Comparison of ENCODE assay signal across 9 cellular contexts in genomic region chr4:164779811-164780216, GRCh38. TPM values are rescaled to one million over a fixed set of nuclear protein-coding genes. Genes with fewer than 3 reads are reported as not detected.
DNase-seq lines count a peak whose midpoint lies in the region; ATAC-seq, FAIRE-seq and TF ChIP-seq lines count a peak whose summit lies in the region.
"Had no signal": no experiment of that assay in that cellular context is flagged by ENCODE, and none has a peak within 500 bp of the region (broad histone marks: within the 10 kb centered on the region; RNA-seq: fewer than 3 reads in every experiment).

No MANE protein-coding gene starts in this region.

- no peaks in the 10 kb centered on the region for H3K36me3 ChIP-seq in HCT116 (ENCODE audit: control insufficient read depth in 1 of 2, insufficient read depth in 2 of 2, low read length in 2 of 2)
- no peaks in the 10 kb centered on the region for H3K36me3 ChIP-seq in GM12878 (ENCODE audit: control insufficient read depth in 2 of 2, insufficient read depth in 2 of 2, low read length in 1 of 2)
- H3K36me3 ChIP-seq in uterus = no peaks in the 10 kb centered on the region

- TF ChIP-seq POLR2A in HCT116 (IDR thresholded peaks at IDR 0.05; ENCODE audit: borderline replicate concordance, extremely low read depth, insufficient read depth, insufficient read length) = no peak
- TF ChIP-seq POLR2A in GM12878 (IDR thresholded peaks at IDR 0.05; ENCODE audit: low read depth, low read length) = no peak
- TF ChIP-seq POLR2A in uterus (IDR thresholded peaks at IDR 0.05) = no peak

- no peaks in the 10 kb centered on the region for H4K20me1 ChIP-seq in HCT116 (ENCODE audit: insufficient read depth)
- no peaks in the 10 kb centered on the region for H4K20me1 ChIP-seq in GM12878 (ENCODE audit: control insufficient read depth, insufficient read depth)

- H3K27ac ChIP-seq in HCT116 (ENCODE audit: low read depth, low read length) (no peak overlapping the region), GM12878 (ENCODE audit: control insufficient read depth, insufficient read depth) (no peak overlapping the region), uterus (no peak overlapping the region)

- TF ChIP-seq RAD21 in HCT116 (IDR thresholded peaks at IDR 0.05; ENCODE audit: low read depth) (peak; percentile 83), GM12878 (IDR thresholded peaks at IDR 0.05; ENCODE audit: insufficient read depth, low read depth, low read length) (peak; percentile 90)

- peak; percentile 85 for FAIRE-seq in GM12878 (lab: Jason Lieb, UNC)

- no peaks in the 10 kb centered on the region for H3K9me2 ChIP-seq in HCT116 (ENCODE audit: insufficient read depth)

- H3K9me3 ChIP-seq in HCT116 (ENCODE audit: control insufficient read depth in 1 of 2, insufficient read depth in 1 of 2, low read depth in 1 of 2, low read length in 2 of 2) (no peaks in the 10 kb centered on the region), GM12878 (replicated peaks; ENCODE audit: control insufficient read depth, insufficient read depth, low read length) (no peaks in the 10 kb centered on the region), uterus (no peaks in the 10 kb centered on the region)

- RAD21 ChIA-PET in HCT116 (lab: Charles Lee; ENCODE audit: low non-redundant PET in 1 of 2, low total read pairs in 2 of 2, uncharacterized antibody in 2 of 2, unreplicated experiment in 2 of 2) = no interaction called here
- RAD21 ChIA-PET in GM12878 (lab: Charles Lee; ENCODE audit: unreplicated experiment) = interaction anchor here (0.9 to 1.6 kb wide), 6 partner anchors 11 to 169 kb away, joined by 3 to 10 read pairs (median 4); no protein-coding TSS in a partner anchor

- ATAC-seq in HCT116 (peak; percentile 72), GM12878 (peak; percentile 73)

- H3K9ac ChIP-seq in HCT116 (ENCODE audit: low read length) (no peak overlapping the region), GM12878 (ENCODE audit: control insufficient read depth, insufficient read depth, low read length) (no peak overlapping the region)

- POLR2A ChIA-PET in HCT116 (lab: Charles Lee) = no interaction called here
- POLR2A ChIA-PET in GM12878 (lab: Charles Lee) = no interaction called here

- intact Hi-C loops in HCT116 (cut with micrococcal nuclease) = loop anchor here (1.0 to 5.0 kb wide), 3 partner anchors 157 to 316 kb away; no protein-coding TSS in a partner anchor
- intact Hi-C loops in GM12878 (cut with micrococcal nuclease; ENCODE audit: unreplicated experiment) = loop anchor here (1.0 to 5.0 kb wide), 6 partner anchors 104 to 317 kb away; no protein-coding TSS in a partner anchor
- intact Hi-C loops in uterus (cut with DNase I; ENCODE audit: low total_unique reads) = no loop called here

- no peaks in the 10 kb centered on the region for H3K79me2 ChIP-seq in HCT116 (ENCODE audit: insufficient read depth, low read length)
- no peaks in the 10 kb centered on the region for H3K79me2 ChIP-seq in GM12878 (ENCODE audit: control insufficient read depth, insufficient read depth, low read length)

- TF ChIP-seq CTCF in AG09309 (IDR thresholded peaks at IDR 0.05; ENCODE audit: control insufficient read depth, insufficient read depth, low read depth, low read length, missing control alignments) (peak; percentile 94), HCT116 (IDR thresholded peaks at IDR 0.05 in 2 of 3, conservative IDR thresholded peaks at IDR 0.05 in 1 of 3; ENCODE audit: borderline replicate concordance in 1 of 3, insufficient read depth in 1 of 3, low read depth in 2 of 3, low read length in 2 of 3) (peak; percentile 75 to 85 (median 79)), GM12878 (IDR thresholded peaks at IDR 0.05 in 2 of 3, conservative IDR thresholded peaks at IDR 0.05 in 1 of 3; ENCODE audit: control insufficient read depth in 2 of 3, extremely low read depth in 1 of 3, insufficient read depth in 1 of 3, low read depth in 3 of 3, low read length in 3 of 3) (peak; percentile 91 to 94 (median 94)), uterus (IDR thresholded peaks at IDR 0.05) (peak; percentile 8 to 37 (median 33))

- H3K4me3 ChIP-seq in AG09309 (ENCODE audit: control insufficient read depth, low read depth, low read length) = no peak overlapping the region
- no peak overlapping the region for H3K4me3 ChIP-seq in HCT116 (replicated peaks in 1 of 2; ENCODE audit: low read depth in 1 of 2, low read length in 2 of 2)
- no peak overlapping the region for H3K4me3 ChIP-seq in GM12878
- no peak overlapping the region for H3K4me3 ChIP-seq in uterus

- peak; percentile 37 for DNase-seq in AG09309 (ENCODE audit: low read depth)
- peak; percentile 29 for DNase-seq in ELR (ENCODE audit: low read depth)
- DNase-seq in HCT116 (ENCODE audit: low read depth, low spot score) = peak; percentile 41
- peak; percentile 5 for DNase-seq in NCI-H1694 (lab: John Stamatoyannopoulos, UW)
- peak; percentile 30 for DNase-seq in GM12878 (ENCODE audit: low read depth, low spot score)
- DNase-seq in kidney tubule cell (ENCODE audit: low spot score) = peak; percentile 54
- no peak for DNase-seq in uterus
- no peak for DNase-seq in activated T-cell treated with anti-CD3 and anti-CD28 coated beads, Interleukin-2, amount 50 U/mL, for 24 hours

- H2AFZ ChIP-seq in HCT116 (ENCODE audit: low read depth, low read length, poor library complexity, severe bottlenecking) = no peak overlapping the region
- no peak overlapping the region for H2AFZ ChIP-seq in GM12878 (ENCODE audit: control insufficient read depth, low read depth, low read length)

- no peaks in the 10 kb centered on the region for H3K4me1 ChIP-seq in HCT116 (ENCODE audit: control insufficient read depth in 1 of 2, insufficient read depth in 2 of 2, low read length in 2 of 2)
- H3K4me1 ChIP-seq in GM12878 (ENCODE audit: control insufficient read depth, insufficient read depth, low read length) = no peaks in the 10 kb centered on the region
- H3K4me1 ChIP-seq in uterus = no peaks in the 10 kb centered on the region

- in situ Hi-C loops in GM12878 (cut with MboI) = loop anchor here (5.0 to 10.0 kb wide), 3 partner anchors 135 to 317 kb away; no protein-coding TSS in a partner anchor

- H3K4me2 ChIP-seq in HCT116 (ENCODE audit: low read length) (no peak overlapping the region), GM12878 (ENCODE audit: control insufficient read depth, insufficient read depth) (no peak overlapping the region)

- no peaks in the 10 kb centered on the region for H3K9me3 Mint-ChIP-seq in activated T-cell treated with anti-CD3 and anti-CD28 coated beads, Interleukin-2, amount 50 U/mL, for 24 hours
- H3K9me3 Mint-ChIP-seq: T-helper 1 cell treated with Interleukin-12 subunit alpha and Interleukin-12 subunit beta and Interleukin-4 antibody, amounts not matched to agents 30 μg/mL and 1 μg/mL, for 36 hours had no signal

- H3K27me3 ChIP-seq in HCT116 (ENCODE audit: insufficient read depth, low read length) (no peaks in the 10 kb centered on the region), GM12878 (replicated peaks in 1 of 2; ENCODE audit: control insufficient read depth in 2 of 2, insufficient read depth in 2 of 2, low read length in 1 of 2) (no peaks in the 10 kb centered on the region), uterus (no peaks in the 10 kb centered on the region)

- no peaks in the 10 kb centered on the region for H3K36me3 Mint-ChIP-seq in activated T-cell treated with anti-CD3 and anti-CD28 coated beads, Interleukin-2, amount 50 U/mL, for 24 hours (ENCODE audit: low read depth)

- 56% methylated on average over 7 of the region's 7 CpGs for WGBS in GM12878 (ENCODE audit: insufficient coverage, insufficient replicate concordance, low lambda C conversion rate, missing lambda C conversion rate)

- no peaks in the 10 kb centered on the region for H3K4me1 Mint-ChIP-seq in activated T-cell treated with anti-CD3 and anti-CD28 coated beads, Interleukin-2, amount 50 U/mL, for 24 hours (ENCODE audit: low read depth)

- CTCF ChIA-PET in HCT116 (lab: Charles Lee) = interaction anchor here (1.4 to 2.2 kb wide), 3 partner anchors 11 to 317 kb away, joined by 4 to 7 read pairs (median 6); no protein-coding TSS in a partner anchor
- CTCF ChIA-PET in GM12878 (lab: Yijun Ruan, JAX) = interaction anchor here (0.9 to 3.8 kb wide), 17 partner anchors 10 to 328 kb away, joined by 3 to 25 read pairs (median 5); partner anchors contain the start of gene TRIM61

- no peaks in the 10 kb centered on the region for H3K27me3 Mint-ChIP-seq in activated T-cell treated with anti-CD3 and anti-CD28 coated beads, Interleukin-2, amount 50 U/mL, for 24 hours

- H3K27ac Mint-ChIP-seq in activated T-cell treated with anti-CD3 and anti-CD28 coated beads, Interleukin-2, amount 50 U/mL, for 24 hours = no peak overlapping the region
- H3K27ac Mint-ChIP-seq: T-helper 1 cell treated with Interleukin-12 subunit alpha and Interleukin-12 subunit beta and Interleukin-4 antibody, amounts not matched to agents 30 μg/mL and 1 μg/mL, for 36 hours had no signal

- SMC1A ChIA-PET in GM12878 (lab: Charles Lee; ENCODE audit: uncharacterized antibody, unreplicated experiment) = interaction anchor here (0.7 to 4.1 kb wide), 9 partner anchors 8 to 314 kb away, joined by 3 to 37 read pairs (median 4); partner anchors contain the start of gene TRIM61

- TF ChIP-seq EP300 in GM12878 (IDR thresholded peaks at IDR 0.05; ENCODE audit: borderline replicate concordance in 1 of 2, control insufficient read depth in 1 of 2, low read depth in 2 of 2, low read length in 2 of 2) = no peak

- no TSS peak for BruUV-seq in HCT116 (replicated peaks; lab: Mats Ljungman, UMichigan)
- BruUV-seq in GM12878 (replicated peaks; lab: Mats Ljungman, UMichigan) = no TSS peak

- H3K4me3 Mint-ChIP-seq in activated T-cell treated with anti-CD3 and anti-CD28 coated beads, Interleukin-2, amount 50 U/mL, for 24 hours = no peak overlapping the region
- H3K4me3 Mint-ChIP-seq: T-helper 1 cell treated with Interleukin-12 subunit alpha and Interleukin-12 subunit beta and Interleukin-4 antibody, amounts not matched to agents 30 μg/mL and 1 μg/mL, for 36 hours had no signal

RNA-seq across cellular contexts. Expression of gene SMIM31, which starts 25.9 kb away (rescaled TPM):
- total RNA-seq in HCT116 (2021; ENCODE audit: unreplicated experiment) = not detected
- not detected in 2 replicates for polyA plus RNA-seq in HCT116 (2012)
- total RNA-seq in GM12878 (2013; cell fraction: nucleolus; rRNA removed) = not detected in 2 replicates
- total RNA-seq in GM12878 (2014; rRNA removed) = not detected in 2 replicates
- total RNA-seq in GM12878 (2014; rRNA removed; fragmentation: Illumina TruSeq; extraction: Trizol) = not detected in 2 replicates
- total RNA-seq in GM12878 (2021) = not detected in 2 replicates
- not detected for polyA plus RNA-seq in GM12878 (2011; ENCODE audit: low read depth)
- polyA plus RNA-seq in GM12878 (2011; rRNA removed) = not detected in 2 replicates
- not detected in 2 replicates for polyA plus RNA-seq in GM12878 (2011; cell fraction: cytosol; rRNA removed)
- polyA plus RNA-seq in GM12878 (2011; cell fraction: nucleus; rRNA removed) = not detected in 2 replicates
- polyA plus RNA-seq in GM12878 (2012) = not detected in 2 replicates
- polyA plus RNA-seq in GM12878 (2014; fragmentation: Illumina TruSeq; extraction: Trizol) = not detected in 2 replicates
- polyA plus RNA-seq in GM12878 (2014; fragmentation: Nextera tagmentation; extraction: Ambion mirVana) = not detected
- polyA plus RNA-seq in GM12878 (2014; rRNA removed) = not detected in 2 replicates
- not detected for polyA plus RNA-seq in GM12878 (2016; fragmentation: Nextera tagmentation; extraction: Ambion mirVana)
- not detected in 2 replicates for polyA minus RNA-seq in GM12878 (2011; rRNA and poly(A)+ RNA removed)
- polyA minus RNA-seq in GM12878 (2011; cell fraction: cytosol; rRNA and poly(A)+ RNA removed) = not detected in 2 replicates
- polyA minus RNA-seq in GM12878 (2011; cell fraction: nucleus; rRNA and poly(A)+ RNA removed) = not detected in 2 replicates
- total RNA-seq in uterus = not detected

Comparison
In these comparisons a context has a peak if more than half of its experiments do, and no peak if none do; other contexts are left out.
1. DNase-seq: peak in AG09309 (single experiment), ELR (single experiment), HCT116 (single experiment), NCI-H1694 (single experiment), GM12878 (single experiment) and kidney tubule cell (single experiment); none in uterus (0 of 2) and activated T-cell treated with anti-CD3 and anti-CD28 coated beads, Interleukin-2, amount 50 U/mL, for 24 hours (single experiment).
2. CTCF ChIP-seq: peak in every context shown above with its lines; median percentile 94 in AG09309; 94 in GM12878; 79 in HCT116; 33 in uterus.